In the genomic region with DNA sequence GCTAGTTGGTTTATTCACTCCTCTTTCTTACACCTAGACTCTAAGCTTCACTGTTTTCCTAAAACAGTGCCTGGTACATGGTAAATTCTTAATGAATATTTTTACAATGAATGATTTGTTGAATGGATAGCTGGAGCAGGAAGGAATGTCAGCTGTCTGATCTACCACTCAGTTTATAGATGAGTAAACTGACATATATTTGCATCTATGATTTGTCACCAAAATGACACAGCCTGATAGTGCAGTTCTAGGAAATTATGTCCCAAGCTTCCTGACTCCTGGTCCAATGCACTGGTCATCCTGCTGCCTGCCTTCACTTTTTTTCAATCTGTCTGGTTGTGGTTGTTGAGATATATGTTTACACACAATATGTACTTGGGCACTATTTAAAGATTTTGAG, we compare ENCODE assay signal across 2 cellular contexts.
TF ChIP-seq lines count a peak whose summit lies in the region.

No MANE protein-coding gene starts in this region.

TF ChIP-seq in SK-N-SH, 30 proteins besides CTCF, POLR2A, EP300 and RAD21 (continued from another document):
- TF ChIP-seq, protein P1, sequence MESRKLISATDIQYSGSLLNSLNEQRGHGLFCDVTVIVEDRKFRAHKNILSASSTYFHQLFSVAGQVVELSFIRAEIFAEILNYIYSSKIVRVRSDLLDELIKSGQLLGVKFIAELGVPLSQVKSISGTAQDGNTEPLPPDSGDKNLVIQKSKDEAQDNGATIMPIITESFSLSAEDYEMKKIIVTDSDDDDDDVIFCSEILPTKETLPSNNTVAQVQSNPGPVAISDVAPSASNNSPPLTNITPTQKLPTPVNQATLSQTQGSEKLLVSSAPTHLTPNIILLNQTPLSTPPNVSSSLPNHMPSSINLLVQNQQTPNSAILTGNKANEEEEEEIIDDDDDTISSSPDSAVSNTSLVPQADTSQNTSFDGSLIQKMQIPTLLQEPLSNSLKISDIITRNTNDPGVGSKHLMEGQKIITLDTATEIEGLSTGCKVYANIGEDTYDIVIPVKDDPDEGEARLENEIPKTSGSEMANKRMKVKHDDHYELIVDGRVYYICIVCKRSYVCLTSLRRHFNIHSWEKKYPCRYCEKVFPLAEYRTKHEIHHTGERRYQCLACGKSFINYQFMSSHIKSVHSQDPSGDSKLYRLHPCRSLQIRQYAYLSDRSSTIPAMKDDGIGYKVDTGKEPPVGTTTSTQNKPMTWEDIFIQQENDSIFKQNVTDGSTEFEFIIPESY (IDR thresholded peaks at IDR 0.05; ENCODE audit: borderline replicate concordance, low read depth): no peak
- TF ChIP-seq, protein P2, sequence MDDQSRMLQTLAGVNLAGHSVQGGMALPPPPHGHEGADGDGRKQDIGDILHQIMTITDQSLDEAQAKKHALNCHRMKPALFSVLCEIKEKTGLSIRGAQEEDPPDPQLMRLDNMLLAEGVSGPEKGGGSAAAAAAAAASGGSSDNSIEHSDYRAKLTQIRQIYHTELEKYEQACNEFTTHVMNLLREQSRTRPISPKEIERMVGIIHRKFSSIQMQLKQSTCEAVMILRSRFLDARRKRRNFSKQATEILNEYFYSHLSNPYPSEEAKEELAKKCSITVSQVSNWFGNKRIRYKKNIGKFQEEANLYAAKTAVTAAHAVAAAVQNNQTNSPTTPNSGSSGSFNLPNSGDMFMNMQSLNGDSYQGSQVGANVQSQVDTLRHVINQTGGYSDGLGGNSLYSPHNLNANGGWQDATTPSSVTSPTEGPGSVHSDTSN (IDR thresholded peaks at IDR 0.05): peak; percentile 67
- peak; percentile 12; the same call in 1 of the 2 replicates for TF ChIP-seq FOSL2 (IDR thresholded peaks at IDR 0.05; ENCODE audit: borderline replicate concordance, low read depth)
- no peak for TF ChIP-seq YY1 (IDR thresholded peaks at IDR 0.05; ENCODE audit: low read depth)
- TF ChIP-seq CHD2 (IDR thresholded peaks at IDR 0.05; ENCODE audit: low read length, partially characterized antibody): no peak
TF ChIP-seq in SK-N-SH: peak in this region for 2.

TF ChIP-seq in SK-N-SH treated with all-trans-retinoic acid at 6 μM for 48 hours, 23 proteins besides CTCF, POLR2A, EP300 and RAD21 (continued from another document):
- TF ChIP-seq, protein P3, sequence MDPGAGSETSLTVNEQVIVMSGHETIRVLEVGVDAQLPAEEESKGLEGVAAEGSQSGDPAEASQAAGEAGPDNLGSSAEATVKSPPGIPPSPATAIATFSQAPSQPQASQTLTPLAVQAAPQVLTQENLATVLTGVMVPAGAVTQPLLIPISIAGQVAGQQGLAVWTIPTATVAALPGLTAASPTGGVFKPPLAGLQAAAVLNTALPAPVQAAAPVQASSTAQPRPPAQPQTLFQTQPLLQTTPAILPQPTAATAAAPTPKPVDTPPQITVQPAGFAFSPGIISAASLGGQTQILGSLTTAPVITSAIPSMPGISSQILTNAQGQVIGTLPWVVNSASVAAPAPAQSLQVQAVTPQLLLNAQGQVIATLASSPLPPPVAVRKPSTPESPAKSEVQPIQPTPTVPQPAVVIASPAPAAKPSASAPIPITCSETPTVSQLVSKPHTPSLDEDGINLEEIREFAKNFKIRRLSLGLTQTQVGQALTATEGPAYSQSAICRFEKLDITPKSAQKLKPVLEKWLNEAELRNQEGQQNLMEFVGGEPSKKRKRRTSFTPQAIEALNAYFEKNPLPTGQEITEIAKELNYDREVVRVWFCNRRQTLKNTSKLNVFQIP (CRISPR knock-in tag; IDR thresholded peaks at IDR 0.05; ENCODE audit: borderline replicate concordance, low read depth): no peak
- TF ChIP-seq, protein P4, sequence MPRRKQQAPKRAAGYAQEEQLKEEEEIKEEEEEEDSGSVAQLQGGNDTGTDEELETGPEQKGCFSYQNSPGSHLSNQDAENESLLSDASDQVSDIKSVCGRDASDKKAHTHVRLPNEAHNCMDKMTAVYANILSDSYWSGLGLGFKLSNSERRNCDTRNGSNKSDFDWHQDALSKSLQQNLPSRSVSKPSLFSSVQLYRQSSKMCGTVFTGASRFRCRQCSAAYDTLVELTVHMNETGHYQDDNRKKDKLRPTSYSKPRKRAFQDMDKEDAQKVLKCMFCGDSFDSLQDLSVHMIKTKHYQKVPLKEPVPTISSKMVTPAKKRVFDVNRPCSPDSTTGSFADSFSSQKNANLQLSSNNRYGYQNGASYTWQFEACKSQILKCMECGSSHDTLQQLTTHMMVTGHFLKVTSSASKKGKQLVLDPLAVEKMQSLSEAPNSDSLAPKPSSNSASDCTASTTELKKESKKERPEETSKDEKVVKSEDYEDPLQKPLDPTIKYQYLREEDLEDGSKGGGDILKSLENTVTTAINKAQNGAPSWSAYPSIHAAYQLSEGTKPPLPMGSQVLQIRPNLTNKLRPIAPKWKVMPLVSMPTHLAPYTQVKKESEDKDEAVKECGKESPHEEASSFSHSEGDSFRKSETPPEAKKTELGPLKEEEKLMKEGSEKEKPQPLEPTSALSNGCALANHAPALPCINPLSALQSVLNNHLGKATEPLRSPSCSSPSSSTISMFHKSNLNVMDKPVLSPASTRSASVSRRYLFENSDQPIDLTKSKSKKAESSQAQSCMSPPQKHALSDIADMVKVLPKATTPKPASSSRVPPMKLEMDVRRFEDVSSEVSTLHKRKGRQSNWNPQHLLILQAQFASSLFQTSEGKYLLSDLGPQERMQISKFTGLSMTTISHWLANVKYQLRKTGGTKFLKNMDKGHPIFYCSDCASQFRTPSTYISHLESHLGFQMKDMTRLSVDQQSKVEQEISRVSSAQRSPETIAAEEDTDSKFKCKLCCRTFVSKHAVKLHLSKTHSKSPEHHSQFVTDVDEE (CRISPR knock-in tag; IDR thresholded peaks at IDR 0.05): no peak
- TF ChIP-seq ZC3H10 (CRISPR knock-in tag; IDR thresholded peaks at IDR 0.05) (no peak), ZFP3 (CRISPR knock-in tag; IDR thresholded peaks at IDR 0.05) (no peak), ZNF70 (CRISPR knock-in tag; IDR thresholded peaks at IDR 0.05) (no peak), SNAI2 (CRISPR knock-in tag; IDR thresholded peaks at IDR 0.05) (no peak), ESRRG (CRISPR knock-in tag; IDR thresholded peaks at IDR 0.05) (no peak), BACH2 (CRISPR knock-in tag; IDR thresholded peaks at IDR 0.05; ENCODE audit: borderline replicate concordance) (no peak), TCF4 (CRISPR knock-in tag; IDR thresholded peaks at IDR 0.05; ENCODE audit: borderline replicate concordance) (no peak), OSR1 (CRISPR knock-in tag; IDR thresholded peaks at IDR 0.05) (no peak)
- TF ChIP-seq, protein P5, sequence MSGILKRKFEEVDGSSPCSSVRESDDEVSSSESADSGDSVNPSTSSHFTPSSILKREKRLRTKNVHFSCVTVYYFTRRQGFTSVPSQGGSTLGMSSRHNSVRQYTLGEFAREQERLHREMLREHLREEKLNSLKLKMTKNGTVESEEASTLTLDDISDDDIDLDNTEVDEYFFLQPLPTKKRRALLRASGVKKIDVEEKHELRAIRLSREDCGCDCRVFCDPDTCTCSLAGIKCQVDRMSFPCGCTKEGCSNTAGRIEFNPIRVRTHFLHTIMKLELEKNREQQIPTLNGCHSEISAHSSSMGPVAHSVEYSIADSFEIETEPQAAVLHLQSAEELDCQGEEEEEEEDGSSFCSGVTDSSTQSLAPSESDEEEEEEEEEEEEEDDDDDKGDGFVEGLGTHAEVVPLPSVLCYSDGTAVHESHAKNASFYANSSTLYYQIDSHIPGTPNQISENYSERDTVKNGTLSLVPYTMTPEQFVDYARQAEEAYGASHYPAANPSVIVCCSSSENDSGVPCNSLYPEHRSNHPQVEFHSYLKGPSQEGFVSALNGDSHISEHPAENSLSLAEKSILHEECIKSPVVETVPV (CRISPR knock-in tag; IDR thresholded peaks at IDR 0.05): no peak
- TF ChIP-seq, protein P6, sequence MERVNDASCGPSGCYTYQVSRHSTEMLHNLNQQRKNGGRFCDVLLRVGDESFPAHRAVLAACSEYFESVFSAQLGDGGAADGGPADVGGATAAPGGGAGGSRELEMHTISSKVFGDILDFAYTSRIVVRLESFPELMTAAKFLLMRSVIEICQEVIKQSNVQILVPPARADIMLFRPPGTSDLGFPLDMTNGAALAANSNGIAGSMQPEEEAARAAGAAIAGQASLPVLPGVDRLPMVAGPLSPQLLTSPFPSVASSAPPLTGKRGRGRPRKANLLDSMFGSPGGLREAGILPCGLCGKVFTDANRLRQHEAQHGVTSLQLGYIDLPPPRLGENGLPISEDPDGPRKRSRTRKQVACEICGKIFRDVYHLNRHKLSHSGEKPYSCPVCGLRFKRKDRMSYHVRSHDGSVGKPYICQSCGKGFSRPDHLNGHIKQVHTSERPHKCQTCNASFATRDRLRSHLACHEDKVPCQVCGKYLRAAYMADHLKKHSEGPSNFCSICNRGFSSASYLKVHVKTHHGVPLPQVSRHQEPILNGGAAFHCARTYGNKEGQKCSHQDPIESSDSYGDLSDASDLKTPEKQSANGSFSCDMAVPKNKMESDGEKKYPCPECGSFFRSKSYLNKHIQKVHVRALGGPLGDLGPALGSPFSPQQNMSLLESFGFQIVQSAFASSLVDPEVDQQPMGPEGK (CRISPR knock-in tag; IDR thresholded peaks at IDR 0.05; ENCODE audit: borderline replicate concordance): no peak
